Comparison of ENCODE assay signal across 29 cellular contexts in genomic region chr4:142944565-142944964, GRCh38.
"Had no signal": no experiment of that assay in that cellular context is flagged by ENCODE, and none has a peak within 500 bp of the region (broad histone marks: within the 10 kb centered on the region; RNA-seq: fewer than 3 reads in every experiment).

No MANE protein-coding gene starts in this region.

- H3K27me3 ChIP-seq: brain microvascular endothelial cell had no signal

- H3K36me3 ChIP-seq: brain microvascular endothelial cell had no signal

- H3K27ac ChIP-seq: brain microvascular endothelial cell had no signal

- DNase-seq: activated B cell treated with CpG ODN at 0.5 μM for 24 hours; activated CD4-positive, alpha-beta T cell treated with anti-CD3 and anti-CD28 coated beads for 1 hour; activated CD4-positive, alpha-beta T cell treated with anti-CD3 and anti-CD28 coated beads, Interleukin-2, amount 10 ng/mL, durations not matched to agents 24 days and 14 days; activated CD4-positive, alpha-beta T cell treated with anti-CD3 and anti-CD28 coated beads, Interleukin-2, amount 50 U/mL, for 48 hours; activated CD8-positive, alpha-beta memory T cell treated with anti-CD3 and anti-CD28 coated beads, Interleukin-2, amount 10 ng/mL, durations not matched to agents 7 days and 5 days; activated effector memory CD4-positive, alpha-beta T cell treated with anti-CD3 and anti-CD28 coated beads, Interleukin-2, amount 50 U/mL, for 16 hours; activated naive CD4-positive, alpha-beta T cell treated with anti-CD3 and anti-CD28 coated beads for 36 hours; activated T-cell treated with anti-CD3 and anti-CD28 coated beads, Interleukin-2, amount 50 U/mL, for 24 hours; brain microvascular endothelial cell; cerebellar nuclear complex; Kasumi-1; KBM-7; NCI-H1048; NCI-H146; NCI-H187 treated with DMSO at 0.1 percent for 48 hours; NCI-H2081 treated with DMSO at 0.1 percent for 48 hours; NCI-H2171; NCI-H2227 treated with DMSO at 0.1 percent for 48 hours; NCI-H446 treated with DMSO at 0.1 percent for 48 hours; NCI-H524 treated with DMSO at 0.1 percent for 48 hours; NCI-H774; NK-92 treated with Interleukin-12 subunit alpha and Interleukin-12 subunit beta, amount 100 ng/mL, for 24 hours; OCI-M1; RPMI8226; T-helper 17 cell; T-helper 9 cell had no signal

- ATAC-seq: activated CD8-positive, alpha-beta memory T cell treated with anti-CD3 and anti-CD28 coated beads, Interleukin-2, amount 10 ng/mL, durations not matched to agents 7 days and 5 days; Panc1; Right ventricle myocardium inferior; T-helper 17 cell had no signal

- FAIRE-seq: TTC549 had no signal
